Comparison of ENCODE assay signal across 8 cellular contexts in the genomic region with DNA sequence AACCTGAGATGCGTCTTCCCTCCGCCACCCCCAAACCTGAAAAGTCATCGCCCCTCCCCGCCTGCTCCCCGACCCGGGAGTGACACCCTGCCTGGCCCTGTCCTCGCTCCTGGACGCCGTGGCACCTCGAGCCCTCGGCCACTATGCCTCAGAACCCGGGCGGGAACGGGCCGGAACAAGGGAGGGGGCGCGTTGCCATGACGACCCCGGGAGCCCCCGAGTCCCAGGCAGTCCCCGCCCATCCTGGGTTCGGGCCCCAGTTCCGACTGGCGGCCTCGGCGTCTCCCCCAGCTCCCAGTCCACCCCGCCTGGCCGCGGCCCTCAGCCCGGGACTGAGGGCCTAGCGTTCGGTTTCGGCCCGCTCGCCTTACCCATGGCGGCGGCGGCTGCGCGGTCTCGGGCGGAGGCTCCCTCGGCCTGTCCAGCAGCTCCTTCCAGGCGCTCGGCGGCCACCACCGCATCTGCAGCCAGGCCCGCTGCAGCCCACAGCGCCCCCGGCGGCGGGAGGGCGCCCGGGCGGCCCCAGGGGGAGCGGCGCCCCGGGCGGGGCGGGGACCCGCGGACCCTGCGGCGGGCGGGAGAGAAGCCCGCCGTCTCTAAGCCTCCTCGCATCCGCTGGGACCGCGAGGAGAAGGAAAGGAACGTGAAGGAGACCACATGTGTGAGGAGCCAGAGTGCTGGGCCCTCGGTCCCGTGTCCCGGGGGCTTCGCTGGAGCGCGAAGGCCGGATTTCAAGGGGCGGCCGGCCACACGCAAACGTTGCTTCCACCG. TPM values are rescaled to one million over a fixed set of nuclear protein-coding genes. Genes with fewer than 3 reads are reported as not detected.
A peak's percentile ranks its signal among the peaks of the same experiment; 100 is the strongest.
DNase-seq lines count a peak whose midpoint lies in the region; ATAC-seq, FAIRE-seq and TF ChIP-seq lines count a peak whose summit lies in the region.

A gene with protein sequence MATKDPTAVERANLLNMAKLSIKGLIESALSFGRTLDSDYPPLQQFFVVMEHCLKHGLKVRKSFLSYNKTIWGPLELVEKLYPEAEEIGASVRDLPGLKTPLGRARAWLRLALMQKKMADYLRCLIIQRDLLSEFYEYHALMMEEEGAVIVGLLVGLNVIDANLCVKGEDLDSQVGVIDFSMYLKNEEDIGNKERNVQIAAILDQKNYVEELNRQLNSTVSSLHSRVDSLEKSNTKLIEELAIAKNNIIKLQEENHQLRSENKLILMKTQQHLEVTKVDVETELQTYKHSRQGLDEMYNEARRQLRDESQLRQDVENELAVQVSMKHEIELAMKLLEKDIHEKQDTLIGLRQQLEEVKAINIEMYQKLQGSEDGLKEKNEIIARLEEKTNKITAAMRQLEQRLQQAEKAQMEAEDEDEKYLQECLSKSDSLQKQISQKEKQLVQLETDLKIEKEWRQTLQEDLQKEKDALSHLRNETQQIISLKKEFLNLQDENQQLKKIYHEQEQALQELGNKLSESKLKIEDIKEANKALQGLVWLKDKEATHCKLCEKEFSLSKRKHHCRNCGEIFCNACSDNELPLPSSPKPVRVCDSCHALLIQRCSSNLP (minus strand): TSS at position 463 of the 771 bp plus-strand sequence. CDS start 88 bp downstream, at position 375.

- peak within 1 kb of the TSS; percentile 99 for H3K27ac ChIP-seq in WERI-Rb-1

- peak within 1 kb of the TSS; percentile 95 for H3K4me3 ChIP-seq in WERI-Rb-1 (ENCODE audit: low read depth, low read length)
- H3K4me3 ChIP-seq in bronchial epithelial cell (ENCODE audit: low read depth, low read length) = peak within 1 kb of the TSS; percentile 100

- no peaks in the 10 kb centered on the region for H3K9me3 ChIP-seq in WERI-Rb-1 (ENCODE audit: severe bottlenecking)

- FAIRE-seq in bronchial epithelial cell (lab: Jason Lieb, UNC) = no peak

- peak; percentile 96 for ATAC-seq in GM18502 (IDR thresholded peaks at IDR 0.05; ENCODE audit: poor library complexity, unreplicated experiment)
- ATAC-seq in HG02970 (IDR thresholded peaks at IDR 0.05; ENCODE audit: low FRiP score, unreplicated experiment) = peak; percentile 89

- H3K36me3 ChIP-seq in WERI-Rb-1 = peaks cover 16% of the 10 kb centered on the region
- no peaks in the 10 kb centered on the region for H3K36me3 ChIP-seq in bronchial epithelial cell (ENCODE audit: control insufficient read depth, insufficient read depth, low read length)

- H3K27me3 ChIP-seq in WERI-Rb-1 (ENCODE audit: insufficient read depth, low read depth, severe bottlenecking) = no peaks in the 10 kb centered on the region
- no peaks in the 10 kb centered on the region for H3K27me3 ChIP-seq in bronchial epithelial cell (ENCODE audit: control insufficient read depth, insufficient read depth, low read length)

- DNase-seq in A172 (ENCODE audit: low spot score) = peak; percentile 56
- DNase-seq in NCI-H2107 (lab: John Stamatoyannopoulos, UW) = peak; percentile 26
- peak; percentile 84 for DNase-seq in WERI-Rb-1
- peak; percentile 36 for DNase-seq in bronchial epithelial cell (ENCODE audit: low read depth)
- DNase-seq in iris pigment epithelial cell (ENCODE audit: low read depth) = peak; percentile 73
- DNase-seq in stimulated activated CD4-positive, alpha-beta T cell treated with anti-CD3 and anti-CD28 coated beads, Interleukin-12 subunit alpha, Interleukin-12 subunit beta, amount 100 ng/mL, for 4 hours = peak; percentile 76

- peak; percentile 65 for TF ChIP-seq CTCF in WERI-Rb-1 (IDR thresholded peaks at IDR 0.05; ENCODE audit: low read depth, low read length)
- peak; percentile 46 for TF ChIP-seq CTCF in bronchial epithelial cell (IDR thresholded peaks at IDR 0.05; ENCODE audit: insufficient read depth, low read length, severe bottlenecking)

RNA-seq across cellular contexts. Expression of the gene that starts here (rescaled TPM):
- total RNA-seq in A172 (2014; rRNA removed; shearing (Covaris generic)) = 31.8 and 40.2 TPM in 2 replicates
- total RNA-seq in bronchial epithelial cell = 18.7 and 21.4 TPM in 2 replicates

Comparison
In these comparisons a context has a peak if more than half of its experiments do, and no peak if none do; other contexts are left out.
1. Peak in every context shown above with its lines: DNase-seq, ATAC-seq, H3K4me3 ChIP-seq and H3K27ac ChIP-seq.
2. DNase-seq: peak in every context shown above with its lines; median percentile 84 in WERI-Rb-1; 76 in stimulated activated CD4-positive, alpha-beta T cell treated with anti-CD3 and anti-CD28 coated beads, Interleukin-12 subunit alpha, Interleukin-12 subunit beta, amount 100 ng/mL, for 4 hours; 73 in iris pigment epithelial cell; 56 in A172; 36 in bronchial epithelial cell; 26 in NCI-H2107.